14 cellular contexts compared by ENCODE assay signal in the genomic region with DNA sequence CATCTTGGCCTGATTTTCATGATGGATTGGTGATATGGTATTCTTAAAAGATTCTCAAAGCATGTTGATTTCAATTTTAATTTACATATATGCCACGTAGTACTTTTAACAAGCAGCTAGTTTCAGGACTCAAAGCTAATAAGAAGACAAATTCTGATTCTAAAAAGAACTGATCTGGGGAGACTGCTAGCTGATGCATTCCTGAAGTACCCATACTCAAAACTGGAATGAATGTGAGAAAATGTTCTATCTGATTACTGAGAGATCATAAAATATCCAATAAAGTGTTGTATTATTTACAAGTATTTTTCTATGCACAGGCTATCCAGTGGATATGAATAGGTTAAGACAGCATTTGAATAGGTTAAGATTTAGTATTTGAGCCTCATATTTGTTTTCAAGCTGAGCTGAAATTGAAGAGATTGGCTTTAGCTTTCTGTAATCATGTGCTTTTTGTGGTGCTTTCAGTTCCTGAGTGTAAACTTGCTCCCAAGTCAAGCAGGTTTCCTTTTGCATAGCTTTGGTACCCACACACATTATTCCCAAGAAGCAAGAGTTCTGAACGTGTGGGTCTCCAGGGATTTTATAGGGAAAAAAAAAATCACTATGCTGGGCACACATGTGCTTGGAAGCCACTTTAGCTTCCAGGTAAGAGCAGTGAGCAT.
DNase-seq lines count a peak whose midpoint lies in the region; ATAC-seq, FAIRE-seq and TF ChIP-seq lines count a peak whose summit lies in the region.
"Had no signal": no experiment of that assay in that cellular context is flagged by ENCODE, and none has a peak within 500 bp of the region (broad histone marks: within the 10 kb centered on the region; RNA-seq: fewer than 3 reads in every experiment).

No MANE protein-coding gene starts in this region.

- peaks cover 5% of the 10 kb centered on the region for H3K36me3 Mint-ChIP-seq in IgD-negative memory B cell
- peaks cover 19% of the 10 kb centered on the region for H3K36me3 Mint-ChIP-seq in astrocyte (ENCODE audit: low read depth, unreplicated experiment)

- H3K4me1 ChIP-seq in astrocyte (ENCODE audit: insufficient read depth, low read length) = no peaks in the 10 kb centered on the region
- H3K4me1 ChIP-seq in neutrophil (ENCODE audit: control insufficient read depth in 1 of 2, insufficient read depth in 1 of 2, low read depth in 1 of 2, low read length in 1 of 2) = peaks cover 19 to 21% of the 10 kb centered on the region in 2 experiments

- H3K9me3 Mint-ChIP-seq in IgD-negative memory B cell (no peaks in the 10 kb centered on the region), astrocyte (ENCODE audit: unreplicated experiment) (no peaks in the 10 kb centered on the region)
- H3K9me3 Mint-ChIP-seq: endodermal cell, neural crest cell had no signal

- no peak overlapping the region for H2AFZ ChIP-seq in astrocyte (ENCODE audit: low read depth, low read length)

- H4K20me1 ChIP-seq in astrocyte (ENCODE audit: insufficient read depth, low read length) = no peaks in the 10 kb centered on the region

- H3K4me1 Mint-ChIP-seq in IgD-negative memory B cell = peaks cover 31 to 38% (median 37%) of the 10 kb centered on the region in 3 donors
- peaks cover 11% of the 10 kb centered on the region for H3K4me1 Mint-ChIP-seq in astrocyte (ENCODE audit: low read depth, unreplicated experiment)

- peak overlapping the region in 2 of 4 donors; percentile 40 to 93 for H3K4me3 Mint-ChIP-seq in IgD-negative memory B cell
- H3K4me3 Mint-ChIP-seq in astrocyte (ENCODE audit: unreplicated experiment) = no peak overlapping the region
- H3K4me3 Mint-ChIP-seq: endodermal cell, neural crest cell had no signal

- H3K9ac ChIP-seq in astrocyte (ENCODE audit: low read length) = no peak overlapping the region

- H3K36me3 ChIP-seq in astrocyte (ENCODE audit: insufficient read depth, low read length) (peaks cover 15% of the 10 kb centered on the region), neutrophil (peaks cover 55% of the 10 kb centered on the region)

- H3K27ac ChIP-seq in astrocyte (ENCODE audit: low read depth, low read length) (no peak overlapping the region), neutrophil (peak overlapping the region; percentile 76)

- H3K27ac Mint-ChIP-seq in IgD-negative memory B cell (peak overlapping the region in 2 of 3 donors; percentile 64 to 84), astrocyte (ENCODE audit: unreplicated experiment) (no peak overlapping the region)
- H3K27ac Mint-ChIP-seq: endodermal cell had no signal

- no peak for TF ChIP-seq CTCF in astrocyte (IDR thresholded peaks at IDR 0.05; ENCODE audit: insufficient read depth, low read depth, low read length)
- TF ChIP-seq CTCF in neutrophil (IDR thresholded peaks at IDR 0.05) = no peak

- H3K9me3 ChIP-seq in astrocyte (ENCODE audit: insufficient read depth, low read depth, low read length) (no peaks in the 10 kb centered on the region), neutrophil (no peaks in the 10 kb centered on the region)

- no peak for ATAC-seq in HG02571 (IDR thresholded peaks at IDR 0.05; ENCODE audit: unreplicated experiment)
- ATAC-seq in GM18519 (IDR thresholded peaks at IDR 0.05; ENCODE audit: low FRiP score, unreplicated experiment) = no peak
- ATAC-seq: PC-3 had no signal

- no peak overlapping the region for H3K4me2 ChIP-seq in astrocyte (ENCODE audit: low read length)

- H3K27me3 Mint-ChIP-seq in IgD-negative memory B cell = peaks cover 2% of the 10 kb centered on the region
- no peaks in the 10 kb centered on the region for H3K27me3 Mint-ChIP-seq in astrocyte (ENCODE audit: low read depth, unreplicated experiment)

- peak; percentile 45 for FAIRE-seq in astrocyte (lab: Jason Lieb, UNC)

- H3K4me3 ChIP-seq in astrocyte (ENCODE audit: insufficient read depth, low read depth, low read length) (no peak overlapping the region), neutrophil (ENCODE audit: low read depth in 1 of 2, low read length in 1 of 2) (no peak overlapping the region)

- H3K79me2 ChIP-seq in astrocyte (ENCODE audit: insufficient read depth, low read length) = no peaks in the 10 kb centered on the region

- H3K27me3 ChIP-seq in astrocyte (ENCODE audit: insufficient read depth, low read length) (no peaks in the 10 kb centered on the region), neutrophil (no peaks in the 10 kb centered on the region)

- DNase-seq in CD1c-positive myeloid dendritic cell (ENCODE audit: extremely low spot score) = peak; percentile 40
- no peak for DNase-seq in astrocyte (ENCODE audit: low read depth)
- DNase-seq in hypothalamus (lab: John Stamatoyannopoulos, UW) = no peak
- DNase-seq in NK-92 treated with Interleukin-12 subunit alpha and Interleukin-12 subunit beta, amount 100 ng/mL, for 24 hours (lab: John Stamatoyannopoulos, UW) = no peak
- DNase-seq: activated effector memory CD4-positive, alpha-beta T cell treated with anti-CD3 and anti-CD28 coated beads, Interleukin-2, amount 50 U/mL, for 16 hours; Calu3; endodermal cell; NCI-H1930; PC-3 had no signal
